20 cellular contexts compared by ENCODE assay signal in genomic region chr2:231920366-231920765, GRCh38. TPM values are rescaled to one million over a fixed set of nuclear protein-coding genes. Genes with fewer than 3 reads are reported as not detected.
DNase-seq lines count a peak whose midpoint lies in the region; ATAC-seq, FAIRE-seq and TF ChIP-seq lines count a peak whose summit lies in the region.
"Had no signal": no experiment of that assay in that cellular context is flagged by ENCODE, and none has a peak within 500 bp of the region (broad histone marks: within the 10 kb centered on the region; RNA-seq: fewer than 3 reads in every experiment).

No MANE protein-coding gene starts in this region.

- DNase-seq in activated CD4-positive, CD25-positive, alpha-beta regulatory T cell treated with anti-CD3 and anti-CD28 coated beads, Interleukin-2, amount 50 U/mL, for 72 hours: peak; percentile 6
- DNase-seq in D721Med (ENCODE audit: insufficient read length, low spot score) (peak; percentile 1), kidney (peak; percentile 10), spleen (peak; percentile 56), kidney glomerular epithelial cell (lab: John Stamatoyannopoulos, UW) (no peak), NCI-H446 (lab: John Stamatoyannopoulos, UW) (no peak)
- no peak for DNase-seq in stimulated activated naive CD4-positive, alpha-beta T cell (lab: John Stamatoyannopoulos, UW)
- DNase-seq: CD8-positive, alpha-beta T cell; COR-L47; DND-41; GDM1 had no signal

- FAIRE-seq in D721Med (lab: Jason Lieb, UNC): no peak
- FAIRE-seq in kidney (lab: Jason Lieb, UNC): no peak
- FAIRE-seq: GM12892, H1 had no signal

- no peak for TF ChIP-seq CTCF in D721Med (IDR thresholded peaks at IDR 0.05; ENCODE audit: insufficient read depth, missing control alignments)
- TF ChIP-seq CTCF in kidney (IDR thresholded peaks at IDR 0.05; ENCODE audit: borderline replicate concordance, extremely low read depth, insufficient read depth): no peak
- no peak for TF ChIP-seq CTCF in spleen (IDR thresholded peaks at IDR 0.05 in 8 of 11, conservative IDR thresholded peaks at IDR 0.05 in 3 of 11)

- 82 to 95% (median 88%) methylated on average over 3 of the region's 3 CpGs for WGBS in spleen, 5 donors

- no peak overlapping the region for H3K9ac ChIP-seq in kidney (ENCODE audit: low read length in 2 of 2)

- intact Hi-C loops in kidney (cut with DNase I): loop anchor here (10.0 kb wide), 1 partner anchor 404 kb away; no protein-coding TSS in a partner anchor
- intact Hi-C loops in spleen (cut with DNase I; ENCODE audit: low total_unique reads): no loop called here

- peaks cover 0 to 58% (median 19%) of the 10 kb centered on the region in 7 donors for H3K27me3 ChIP-seq in spleen (replicated peaks in 1 of 7)

- H3K27ac ChIP-seq in kidney (ENCODE audit: low read depth in 2 of 2, low read length in 2 of 2): no peak overlapping the region
- H3K27ac ChIP-seq in spleen: no peak overlapping the region
- H3K27ac ChIP-seq: 22Rv1, HL-60 had no signal

- no peak for ATAC-seq in activated CD4-positive, CD25-positive, alpha-beta regulatory T cell treated with anti-CD3 and anti-CD28 coated beads, Interleukin-2, amount 50 U/mL, for 24 hours
- ATAC-seq: CD8-positive, alpha-beta T cell; HCT116 had no signal

- H3K4me3 ChIP-seq in kidney (ENCODE audit: low read length in 2 of 2) (no peak overlapping the region), spleen (no peak overlapping the region)

- H3K36me3 ChIP-seq in kidney (ENCODE audit: control insufficient read depth in 1 of 2, insufficient read depth in 2 of 2, low read length in 2 of 2): no peaks in the 10 kb centered on the region
- no peaks in the 10 kb centered on the region for H3K36me3 ChIP-seq in spleen

- H3K9me3 ChIP-seq in kidney (ENCODE audit: control insufficient read depth in 1 of 2, low read length in 2 of 2): no peaks in the 10 kb centered on the region
- no peaks in the 10 kb centered on the region for H3K9me3 ChIP-seq in spleen

- H3K4me1 ChIP-seq in kidney (ENCODE audit: control insufficient read depth in 1 of 2, insufficient read depth in 1 of 2, low read depth in 1 of 2, low read length in 2 of 2): peaks cover 0 to 3% of the 10 kb centered on the region in 2 donors
- peaks cover 0 to 9% (median 6%) of the 10 kb centered on the region in 6 donors for H3K4me1 ChIP-seq in spleen

- TF ChIP-seq POLR2A in spleen (IDR thresholded peaks at IDR 0.05): no peak

RNA-seq across cellular contexts. Expression of gene NPPC, which starts 5.8 kb away (rescaled TPM):
- not detected for total RNA-seq in kidney
- polyA plus RNA-seq in kidney (ENCODE audit: insufficient read depth, low read depth, low replicate concordance): not detected
- total RNA-seq in spleen: under 1 TPM in 1 of 7 donors, not detected in 6; 0.93 TPM
- polyA plus RNA-seq in spleen: 1 to 10 TPM in 1 of 3 donors, under 1 TPM in 2; 0.10 to 2.2 (median 0.76) TPM
- total RNA-seq: A673 had no signal
- polyA plus RNA-seq: BJ, CD14-positive monocyte had no signal

RNA-seq across cellular contexts. Expression of gene DIS3L2, which starts 41.1 kb away (rescaled TPM):
- total RNA-seq in kidney (47.7 TPM), spleen (10 to 100 TPM; 30.7 to 59.8 (median 40.3) TPM)
- polyA plus RNA-seq in kidney (ENCODE audit: insufficient read depth, low read depth, low replicate concordance) (12.3 TPM), spleen (10 to 100 TPM in 2 of 3 donors, 1 to 10 TPM in 1; 9.1 to 15.6 (median 11.7) TPM)

Comparison
In these comparisons a context has a peak if more than half of its experiments do, and no peak if none do; other contexts are left out.
1. DNase-seq: peak in activated CD4-positive, CD25-positive, alpha-beta regulatory T cell treated with anti-CD3 and anti-CD28 coated beads, Interleukin-2, amount 50 U/mL, for 72 hours (single experiment), D721Med (single experiment), kidney (single experiment) and spleen (single experiment); none in stimulated activated naive CD4-positive, alpha-beta T cell (0 of 6), kidney glomerular epithelial cell (single experiment) and NCI-H446 (0 of 2).